In genomic region chr6:7446644-7447325, GRCh38 we compare ENCODE assay signal across 24 cellular contexts. TPM values are rescaled to one million over a fixed set of nuclear protein-coding genes. Genes with fewer than 3 reads are reported as not detected.
A peak's percentile ranks its signal among the peaks of the same experiment; 100 is the strongest.
DNase-seq lines count a peak whose midpoint lies in the region; ATAC-seq, FAIRE-seq and TF ChIP-seq lines count a peak whose summit lies in the region.
"Had no signal": no experiment of that assay in that cellular context is flagged by ENCODE, and none has a peak within 500 bp of the region (broad histone marks: within the 10 kb centered on the region; RNA-seq: fewer than 3 reads in every experiment).

No MANE protein-coding gene starts in this region.

- H3K4me3 Mint-ChIP-seq in GM23338 (no peak overlapping the region), progenitor cell of endocrine pancreas (ENCODE audit: low read depth) (no peak overlapping the region)
- H3K4me3 Mint-ChIP-seq: CD4-positive, alpha-beta T cell; central memory CD8-positive, alpha-beta T cell; naive thymus-derived CD8-positive, alpha-beta T cell; stimulated activated memory B cell treated with anti-CD40 and anti-IgM and Interleukin-4, amounts not matched to agents 10 μg/mL and 1 μg/mL and 100 μg/mL, for 72 hours; T-helper 2 cell treated with Interferon-gamma antibody and Interleukin-4, amounts not matched to agents 5 μg/mL and 100 μg/mL, for 36 hours had no signal

- no peak for FAIRE-seq in H1 (lab: Jason Lieb, UNC)

- H3K79me1 ChIP-seq in H1 (ENCODE audit: low read depth, low read length) = no peaks in the 10 kb centered on the region

- H3K4me2 ChIP-seq in GM23338 (no peak overlapping the region), H1 (ENCODE audit: insufficient read depth in 1 of 2, low read depth in 2 of 2, low read length in 2 of 2) (no peak overlapping the region; a peak in 1 of 4 replicates)

- H4K91ac ChIP-seq in H1 (replicated peaks; ENCODE audit: insufficient read length, low read length) = no peak overlapping the region

- H3K27me3 ChIP-seq in GM23338 (ENCODE audit: insufficient read depth) = no peaks in the 10 kb centered on the region
- no peaks in the 10 kb centered on the region for H3K27me3 ChIP-seq in H1 (replicated peaks in 1 of 4; ENCODE audit: control insufficient read depth in 3 of 4, extremely low read depth in 1 of 4, insufficient read depth in 3 of 4, low read length in 3 of 4)

- H3K9me2 ChIP-seq in GM23338 (ENCODE audit: insufficient read depth) = no peaks in the 10 kb centered on the region

- peak overlapping the region; percentile 70; the same call in 1 of the 2 replicates for H2AK5ac ChIP-seq in H1 (ENCODE audit: low read depth, low read length)

- DNase-seq in GM23338 (ENCODE audit: low spot score) = no peak
- peak; percentile 92 for DNase-seq in NCI-H69 (lab: John Stamatoyannopoulos, UW)
- no peak for DNase-seq in H1 (ENCODE audit: low read depth in 1 of 2, low spot score in 2 of 2)
- no peak for DNase-seq in progenitor cell of endocrine pancreas (ENCODE audit: low spot score, unreplicated experiment)
- DNase-seq in OCI-M2 (lab: John Stamatoyannopoulos, UW; ENCODE audit: unreplicated experiment) = no peak
- DNase-seq in NCI-H1436 treated with DMSO at 0.1 percent for 48 hours (lab: John Stamatoyannopoulos, UW) = no peak
- DNase-seq: ACHN; activated CD4-positive, alpha-beta T cell treated with anti-CD3 and anti-CD28 coated beads for 4 hours; activated CD8-positive, alpha-beta memory T cell treated with anti-CD3 and anti-CD28 coated beads, Interleukin-2, amount 50 U/mL, for 48 hours; activated gamma-delta T cell; CD4-positive, alpha-beta T cell; effector CD4-positive, alpha-beta T cell; MV-4-11; naive thymus-derived CD8-positive, alpha-beta T cell; NCI-H2081 treated with DMSO at 0.1 percent for 48 hours; NCI-H526; psoas muscle; stimulated activated CD4-positive, alpha-beta T cell treated with anti-CD3 and anti-CD28 coated beads, Interleukin-15, amount 100 ng/mL, for 24 hours had no signal

- H3K27ac Mint-ChIP-seq in GM23338 = no peak overlapping the region
- peak overlapping the region; percentile 46 for H3K27ac Mint-ChIP-seq in progenitor cell of endocrine pancreas
- H3K27ac Mint-ChIP-seq: CD4-positive, alpha-beta T cell; naive thymus-derived CD8-positive, alpha-beta T cell; stimulated activated memory B cell treated with anti-CD40 and anti-IgM and Interleukin-4, amounts not matched to agents 10 μg/mL and 1 μg/mL and 100 μg/mL, for 72 hours; T-helper 2 cell treated with Interferon-gamma antibody and Interleukin-4, amounts not matched to agents 5 μg/mL and 100 μg/mL, for 36 hours had no signal

- H3K27me3 Mint-ChIP-seq in GM23338 (ENCODE audit: insufficient read depth, low read depth, poor library complexity) = no peaks in the 10 kb centered on the region
- peaks cover 4% of the 10 kb centered on the region for H3K27me3 Mint-ChIP-seq in progenitor cell of endocrine pancreas

- no peaks in the 10 kb centered on the region for H3K9me3 ChIP-seq in H1 (ENCODE audit: insufficient read depth in 2 of 2, low read depth in 1 of 2, low read length in 1 of 2)
- H3K9me3 ChIP-seq: psoas muscle, tibial nerve had no signal

- TF ChIP-seq RAD21 in H1 (IDR thresholded peaks at IDR 0.05 in 1 of 2, conservative IDR thresholded peaks at IDR 0.05 in 1 of 2; ENCODE audit: low read depth in 2 of 2, low read length in 2 of 2) = peak; percentile 2 to 20; a peak in 1 of 4 replicates

- no peak overlapping the region for H2BK5ac ChIP-seq in H1 (ENCODE audit: low read depth, low read length)

- H3K36me3 ChIP-seq in GM23338 (ENCODE audit: insufficient read depth) (no peaks in the 10 kb centered on the region), H1 (ENCODE audit: control insufficient read depth in 2 of 4, insufficient read depth in 4 of 4, low read length in 3 of 4) (no peaks in the 10 kb centered on the region)
- H3K36me3 ChIP-seq: tibial nerve had no signal

- H2BK12ac ChIP-seq in H1 (ENCODE audit: low read depth, low read length) = no peak overlapping the region; the same call in 1 of the 2 replicates

- no peak for TF ChIP-seq POLR2A in H1 (IDR thresholded peaks at IDR 0.05; ENCODE audit: control extremely low read depth in 1 of 2, low read depth in 2 of 2, low read length in 2 of 2)

- no peak overlapping the region for H3K4ac ChIP-seq in H1 (replicated peaks; ENCODE audit: insufficient read length, low read depth, low read length)

- H3K14ac ChIP-seq in H1 (ENCODE audit: insufficient read length) = no peak overlapping the region

- peaks cover 14% of the 10 kb centered on the region for H3K4me1 Mint-ChIP-seq in GM23338
- H3K4me1 Mint-ChIP-seq in progenitor cell of endocrine pancreas (ENCODE audit: low read depth) = peaks cover 30% of the 10 kb centered on the region
- H3K4me1 Mint-ChIP-seq: central memory CD8-positive, alpha-beta T cell had no signal

- 0 out of 2 replicates have a peak, but pooled peaks cover 2% of the 10 kb centered on the region for H3K23me2 ChIP-seq in H1 (ENCODE audit: low read depth, low read length)

- ATAC-seq in GM23338 (peak; percentile 71), GM21381 (IDR thresholded peaks at IDR 0.05; ENCODE audit: unreplicated experiment) (no peak), GM19023 (IDR thresholded peaks at IDR 0.05; ENCODE audit: unreplicated experiment) (no peak)
- ATAC-seq: naive thymus-derived CD8-positive, alpha-beta T cell; psoas muscle; stimulated activated memory B cell treated with anti-CD40 and anti-IgM and Interleukin-4, amounts not matched to agents 10 μg/mL and 1 μg/mL and 100 μg/mL, for 72 hours had no signal

- no peak overlapping the region for H3K23ac ChIP-seq in H1 (ENCODE audit: insufficient read length)

- POLR2A ChIA-PET in H1 (lab: Charles Lee; ENCODE audit: partially characterized antibody) = no interaction called here

- H3K56ac ChIP-seq in H1 (replicated peaks; ENCODE audit: insufficient read length, low read depth, low read length) = no peak overlapping the region

- no peak overlapping the region for H2BK20ac ChIP-seq in H1 (ENCODE audit: low read length)

- no peak overlapping the region for H3K18ac ChIP-seq in H1 (ENCODE audit: extremely low read depth, low read length)

- H2BK15ac ChIP-seq in H1 (ENCODE audit: low read length) = no peak overlapping the region

- H2BK120ac ChIP-seq in H1 (replicated peaks; ENCODE audit: low read depth, low read length) = no peak overlapping the region

- no peaks in the 10 kb centered on the region for H3K36me3 Mint-ChIP-seq in GM23338 (ENCODE audit: low read depth)
- peaks cover 2% of the 10 kb centered on the region for H3K36me3 Mint-ChIP-seq in progenitor cell of endocrine pancreas (ENCODE audit: insufficient read depth)
- H3K36me3 Mint-ChIP-seq: naive thymus-derived CD8-positive, alpha-beta T cell; stimulated activated memory B cell treated with anti-CD40 and anti-IgM and Interleukin-4, amounts not matched to agents 10 μg/mL and 1 μg/mL and 100 μg/mL, for 72 hours had no signal

- no peak for TF ChIP-seq CTCF in GM23338 (conservative IDR thresholded peaks at IDR 0.05; ENCODE audit: low read depth in 2 of 2)
- TF ChIP-seq CTCF in H1 (IDR thresholded peaks at IDR 0.05; ENCODE audit: control extremely low read depth in 1 of 3, insufficient read depth in 1 of 3, low read depth in 1 of 3, low read length in 3 of 3) = no peak
- TF ChIP-seq CTCF in progenitor cell of endocrine pancreas (IDR thresholded peaks at IDR 0.05; ENCODE audit: unreplicated experiment) = no peak

- CTCF ChIA-PET in H1 (lab: Charles Lee; ENCODE audit: partially characterized antibody) = interaction anchor here (1.5 kb wide), 1 partner anchor 21 kb away, joined by 5 read pairs; no protein-coding TSS in a partner anchor

- H3K9ac ChIP-seq in H1 (replicated peaks in 1 of 4; ENCODE audit: extremely low read depth in 1 of 4, low read depth in 3 of 4, low read length in 3 of 4) = no peak overlapping the region

- H3K4me3 ChIP-seq in GM23338 = no peak overlapping the region
- H3K4me3 ChIP-seq in H1 (ENCODE audit: extremely low read depth in 1 of 4, insufficient read depth in 2 of 4, low read depth in 3 of 4, low read length in 4 of 4) = no peak overlapping the region
- H3K4me3 ChIP-seq: psoas muscle, tibial nerve had no signal

- no peaks in the 10 kb centered on the region for H3F3A ChIP-seq in GM23338 (replicated peaks; ENCODE audit: low read depth)

- H3K79me2 ChIP-seq in GM23338 (replicated peaks; ENCODE audit: insufficient read depth) (no peaks in the 10 kb centered on the region), H1 (ENCODE audit: control insufficient read depth in 1 of 2, insufficient read depth in 2 of 2, low read length in 2 of 2) (no peaks in the 10 kb centered on the region)

- peak overlapping the region; percentile 28; the same call in 1 of the 2 replicates for H2AFZ ChIP-seq in GM23338
- no peak overlapping the region for H2AFZ ChIP-seq in H1 (ENCODE audit: low read length)

- WGBS in H1 (ENCODE audit: extremely low coverage in 1 of 2, insufficient coverage in 1 of 2, insufficient read length in 1 of 2, insufficient replicate concordance in 2 of 2, low coverage in 1 of 2, low lambda C conversion rate in 2 of 2, missing lambda C conversion rate in 1 of 2), 2 experiments = 75% methylated on average over 15 of the region's 15 CpGs; no CpG with 5 or more reads in 1 of the 2 experiments

- no peaks in the 10 kb centered on the region for H4K20me1 ChIP-seq in GM23338 (replicated peaks; ENCODE audit: insufficient read depth)
- no peaks in the 10 kb centered on the region for H4K20me1 ChIP-seq in H1 (replicated peaks in 1 of 2; ENCODE audit: control insufficient read depth in 1 of 2, insufficient read depth in 2 of 2, low read length in 2 of 2)

- H3K27ac ChIP-seq in GM23338 (ENCODE audit: low read depth) = no peak overlapping the region
- H3K27ac ChIP-seq in H1 (ENCODE audit: low read depth, low read length) = no peak overlapping the region
- H3K27ac ChIP-seq: psoas muscle, tibial nerve had no signal

- H4K8ac ChIP-seq in H1 (ENCODE audit: extremely low read depth, insufficient read depth, low read length) = no peak overlapping the region; the same call in 1 of the 2 replicates

- no peak for TF ChIP-seq EP300 in H1 (IDR thresholded peaks at IDR 0.05; ENCODE audit: borderline replicate concordance in 1 of 2, low read depth in 2 of 2, low read length in 2 of 2)

- H4K5ac ChIP-seq in H1 (ENCODE audit: insufficient read length, low read depth, low read length) = no peak overlapping the region

- H3K9me3 Mint-ChIP-seq in GM23338 = peaks cover 4% of the 10 kb centered on the region; the same call in 2 of the 3 replicates
- H3K9me3 Mint-ChIP-seq in progenitor cell of endocrine pancreas (ENCODE audit: low read depth) = peaks cover 3% of the 10 kb centered on the region
- H3K9me3 Mint-ChIP-seq: CD4-positive, alpha-beta T cell; central memory CD8-positive, alpha-beta T cell; stimulated activated memory B cell treated with anti-CD40 and anti-IgM and Interleukin-4, amounts not matched to agents 10 μg/mL and 1 μg/mL and 100 μg/mL, for 72 hours; T-helper 2 cell treated with Interferon-gamma antibody and Interleukin-4, amounts not matched to agents 5 μg/mL and 100 μg/mL, for 36 hours had no signal

- H3K4me1 ChIP-seq in GM23338 (ENCODE audit: insufficient read depth) = no peaks in the 10 kb centered on the region; the same call in 1 of the 2 replicates
- peaks cover 0 to 6% (median 4%) of the 10 kb centered on the region in 4 experiments; a peak in 3 of 7 replicates for H3K4me1 ChIP-seq in H1 (replicated peaks in 1 of 4; ENCODE audit: control insufficient read depth in 3 of 4, insufficient read depth in 4 of 4, low read length in 3 of 4)
- H3K4me1 ChIP-seq: psoas muscle, tibial nerve had no signal

RNA-seq across cellular contexts. Expression of gene RIOK1, which starts 57.2 kb away (rescaled TPM):
- total RNA-seq in GM23338 (2014; rRNA removed; shearing (Covaris generic)) = 15.5 and 15.7 TPM in 2 replicates
- polyA plus RNA-seq in GM23338 (2016; fragmentation: Nextera tagmentation; extraction: Ambion mirVana) = 26.4 and 34.3 TPM in 2 replicates
- total RNA-seq in H1 (2021; fragmentation: NEBNext Ultra II Directional; extraction: Animal tissue kit (Norgen Biotek cat#: 25700)) = 26.2 and 26.9 TPM in 2 replicates
- 10.1 and 11.8 TPM in 2 replicates for polyA plus RNA-seq in H1 (2011; rRNA removed)
- polyA plus RNA-seq in H1 (2011; cell fraction: cytosol; rRNA removed) = 12.8 TPM
- 32.5 TPM for polyA plus RNA-seq in H1 (2011; cell fraction: nucleus; rRNA removed)
- polyA plus RNA-seq in H1 (2012, experiment 1 of 2) = 16.2 to 24.5 TPM (median 19.4 TPM) in 4 replicates
- 2.2 TPM for polyA plus RNA-seq in H1 (2012, experiment 2 of 2)
- 29.6 TPM for polyA plus RNA-seq in H1 (2013, experiment 1 of 2)
- polyA plus RNA-seq in H1 (2013, experiment 2 of 2) = 28.1 TPM
- polyA minus RNA-seq in H1 (2011; rRNA and poly(A)+ RNA removed) = 10.2 and 12.8 TPM in 2 replicates
- 9.4 TPM for polyA minus RNA-seq in H1 (2011; cell fraction: cytosol; rRNA and poly(A)+ RNA removed)
- polyA minus RNA-seq in H1 (2011; cell fraction: nucleus; rRNA and poly(A)+ RNA removed) = 33.3 TPM
- 28.5 and 28.9 TPM in 2 replicates for total RNA-seq in progenitor cell of endocrine pancreas

RNA-seq across cellular contexts. Expression of gene CAGE1, which starts 57.2 kb away (rescaled TPM):
- 0.07 and 0.08 TPM in 2 replicates for total RNA-seq in GM23338 (2014; rRNA removed; shearing (Covaris generic))
- polyA plus RNA-seq in GM23338 (2016; fragmentation: Nextera tagmentation; extraction: Ambion mirVana) (0.12 TPM in 1 of 2 replicates, not detected in the other), H1 (2011; rRNA removed) (0.02 TPM in 1 of 2 replicates, not detected in the other)
- 0.09 TPM in 1 of 2 replicates, not detected in the other for total RNA-seq in H1 (2021; fragmentation: NEBNext Ultra II Directional; extraction: Animal tissue kit (Norgen Biotek cat#: 25700))
- polyA plus RNA-seq in H1 (2011; cell fraction: cytosol; rRNA removed) = 0.01 TPM
- 0.14 TPM for polyA plus RNA-seq in H1 (2011; cell fraction: nucleus; rRNA removed)
- polyA plus RNA-seq in H1 (2012, experiment 1 of 2) = 0.07 TPM in 1 of 4 replicates, not detected in the others
- polyA plus RNA-seq in H1 (2012, experiment 2 of 2) = not detected
- polyA plus RNA-seq in H1 (2013, experiment 1 of 2) = not detected
- polyA plus RNA-seq in H1 (2013, experiment 2 of 2) = 0.07 TPM
- polyA minus RNA-seq in H1 (2011; rRNA and poly(A)+ RNA removed) = 0.05 and 0.16 TPM in 2 replicates
- polyA minus RNA-seq in H1 (2011; cell fraction: cytosol; rRNA and poly(A)+ RNA removed) = not detected
- polyA minus RNA-seq in H1 (2011; cell fraction: nucleus; rRNA and poly(A)+ RNA removed) = 1.1 TPM
- total RNA-seq in progenitor cell of endocrine pancreas = not detected in 2 replicates
- total RNA-seq: psoas muscle, tibial nerve had no signal
- polyA plus RNA-seq: naive thymus-derived CD8-positive, alpha-beta T cell had no signal
